ENCODE assay signal across 1 cellular context in the genomic region with DNA sequence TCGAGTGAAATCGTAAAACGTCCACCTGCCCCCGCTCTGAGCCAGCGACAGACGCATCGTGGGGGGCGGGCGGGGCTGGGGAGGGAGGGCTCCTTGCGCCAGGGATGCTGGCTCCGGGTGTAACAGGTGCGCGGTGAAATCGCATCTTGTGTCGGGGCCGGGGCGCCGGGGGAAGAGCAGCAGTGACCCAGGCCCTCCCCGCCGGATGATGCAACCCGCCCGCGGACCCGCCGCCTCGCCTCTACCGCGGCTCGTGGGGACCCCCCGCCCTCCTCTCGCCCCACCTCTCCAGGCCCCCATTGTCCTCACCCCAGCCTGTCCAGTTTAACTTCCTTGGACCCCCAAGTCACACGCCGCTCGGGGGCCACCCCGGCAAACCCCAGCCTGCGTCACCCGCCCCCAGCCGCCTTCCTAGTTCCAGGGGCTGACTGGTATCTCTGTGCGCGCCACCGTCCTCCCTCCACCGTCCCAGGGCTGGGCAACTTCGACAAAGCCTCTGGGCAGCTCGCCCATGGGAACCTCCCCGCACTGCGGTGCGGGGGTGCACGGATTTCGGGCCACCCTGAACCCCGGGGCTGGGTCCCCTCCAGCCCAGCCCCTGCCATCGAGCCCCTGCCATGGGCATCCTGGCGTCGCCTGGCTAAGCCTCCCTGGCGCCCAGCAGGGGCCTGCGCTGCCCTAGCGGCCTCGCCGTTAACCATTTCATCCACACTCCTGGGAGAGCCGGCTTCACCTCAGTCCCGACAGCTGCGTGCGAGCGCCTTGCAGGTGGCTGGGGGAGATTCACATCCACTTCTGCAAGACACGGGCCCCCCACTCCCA.
TF ChIP-seq lines count a peak whose summit lies in the region.

No MANE protein-coding gene starts in this region.

TF ChIP-seq in GM23338, 12 proteins besides CTCF, POLR2A, EP300 and RAD21 (continued from another document):
- TF ChIP-seq, protein P1, sequence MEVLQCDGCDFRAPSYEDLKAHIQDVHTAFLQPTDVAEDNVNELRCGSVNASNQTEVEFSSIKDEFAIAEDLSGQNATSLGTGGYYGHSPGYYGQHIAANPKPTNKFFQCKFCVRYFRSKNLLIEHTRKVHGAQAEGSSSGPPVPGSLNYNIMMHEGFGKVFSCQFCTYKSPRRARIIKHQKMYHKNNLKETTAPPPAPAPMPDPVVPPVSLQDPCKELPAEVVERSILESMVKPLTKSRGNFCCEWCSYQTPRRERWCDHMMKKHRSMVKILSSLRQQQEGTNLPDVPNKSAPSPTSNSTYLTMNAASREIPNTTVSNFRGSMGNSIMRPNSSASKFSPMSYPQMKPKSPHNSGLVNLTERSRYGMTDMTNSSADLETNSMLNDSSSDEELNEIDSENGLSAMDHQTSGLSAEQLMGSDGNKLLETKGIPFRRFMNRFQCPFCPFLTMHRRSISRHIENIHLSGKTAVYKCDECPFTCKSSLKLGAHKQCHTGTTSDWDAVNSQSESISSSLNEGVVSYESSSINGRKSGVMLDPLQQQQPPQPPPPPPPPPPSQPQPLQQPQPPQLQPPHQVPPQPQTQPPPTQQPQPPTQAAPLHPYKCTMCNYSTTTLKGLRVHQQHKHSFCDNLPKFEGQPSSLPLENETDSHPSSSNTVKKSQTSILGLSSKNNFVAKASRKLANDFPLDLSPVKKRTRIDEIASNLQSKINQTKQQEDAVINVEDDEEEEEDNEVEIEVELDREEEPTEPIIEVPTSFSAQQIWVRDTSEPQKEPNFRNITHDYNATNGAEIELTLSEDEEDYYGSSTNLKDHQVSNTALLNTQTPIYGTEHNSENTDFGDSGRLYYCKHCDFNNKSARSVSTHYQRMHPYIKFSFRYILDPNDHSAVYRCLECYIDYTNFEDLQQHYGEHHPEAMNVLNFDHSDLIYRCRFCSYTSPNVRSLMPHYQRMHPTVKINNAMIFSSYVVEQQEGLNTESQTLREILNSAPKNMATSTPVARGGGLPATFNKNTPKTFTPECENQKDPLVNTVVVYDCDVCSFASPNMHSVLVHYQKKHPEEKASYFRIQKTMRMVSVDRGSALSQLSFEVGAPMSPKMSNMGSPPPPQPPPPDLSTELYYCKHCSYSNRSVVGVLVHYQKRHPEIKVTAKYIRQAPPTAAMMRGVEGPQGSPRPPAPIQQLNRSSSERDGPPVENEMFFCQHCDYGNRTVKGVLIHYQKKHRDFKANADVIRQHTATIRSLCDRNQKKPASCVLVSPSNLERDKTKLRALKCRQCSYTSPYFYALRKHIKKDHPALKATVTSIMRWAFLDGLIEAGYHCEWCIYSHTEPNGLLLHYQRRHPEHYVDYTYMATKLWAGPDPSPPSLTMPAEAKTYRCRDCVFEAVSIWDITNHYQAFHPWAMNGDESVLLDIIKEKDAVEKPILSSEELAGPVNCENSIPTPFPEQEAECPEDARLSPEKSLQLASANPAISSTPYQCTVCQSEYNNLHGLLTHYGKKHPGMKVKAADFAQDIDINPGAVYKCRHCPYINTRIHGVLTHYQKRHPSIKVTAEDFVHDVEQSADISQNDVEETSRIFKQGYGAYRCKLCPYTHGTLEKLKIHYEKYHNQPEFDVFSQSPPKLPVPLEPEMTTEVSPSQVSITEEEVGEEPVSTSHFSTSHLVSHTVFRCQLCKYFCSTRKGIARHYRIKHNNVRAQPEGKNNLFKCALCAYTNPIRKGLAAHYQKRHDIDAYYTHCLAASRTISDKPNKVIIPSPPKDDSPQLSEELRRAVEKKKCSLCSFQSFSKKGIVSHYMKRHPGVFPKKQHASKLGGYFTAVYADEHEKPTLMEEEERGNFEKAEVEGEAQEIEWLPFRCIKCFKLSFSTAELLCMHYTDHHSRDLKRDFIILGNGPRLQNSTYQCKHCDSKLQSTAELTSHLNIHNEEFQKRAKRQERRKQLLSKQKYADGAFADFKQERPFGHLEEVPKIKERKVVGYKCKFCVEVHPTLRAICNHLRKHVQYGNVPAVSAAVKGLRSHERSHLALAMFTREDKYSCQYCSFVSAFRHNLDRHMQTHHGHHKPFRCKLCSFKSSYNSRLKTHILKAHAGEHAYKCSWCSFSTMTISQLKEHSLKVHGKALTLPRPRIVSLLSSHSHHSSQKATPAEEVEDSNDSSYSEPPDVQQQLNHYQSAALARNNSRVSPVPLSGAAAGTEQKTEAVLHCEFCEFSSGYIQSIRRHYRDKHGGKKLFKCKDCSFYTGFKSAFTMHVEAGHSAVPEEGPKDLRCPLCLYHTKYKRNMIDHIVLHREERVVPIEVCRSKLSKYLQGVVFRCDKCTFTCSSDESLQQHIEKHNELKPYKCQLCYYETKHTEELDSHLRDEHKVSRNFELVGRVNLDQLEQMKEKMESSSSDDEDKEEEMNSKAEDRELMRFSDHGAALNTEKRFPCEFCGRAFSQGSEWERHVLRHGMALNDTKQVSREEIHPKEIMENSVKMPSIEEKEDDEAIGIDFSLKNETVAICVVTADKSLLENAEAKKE (CRISPR knock-in tag; IDR thresholded peaks at IDR 0.05), result no peak
- no peak for TF ChIP-seq CREB1 (CRISPR knock-in tag; IDR thresholded peaks at IDR 0.05; ENCODE audit: low read depth)
- TF ChIP-seq POLR2AphosphoS5 (IDR thresholded peaks at IDR 0.05; ENCODE audit: low read depth), result no peak; the same call in 1 of the 2 replicates
- TF ChIP-seq ZNF114 (CRISPR knock-in tag; IDR thresholded peaks at IDR 0.05), result no peak
- TF ChIP-seq ZNF331 (CRISPR knock-in tag; IDR thresholded peaks at IDR 0.05; ENCODE audit: low read depth), result no peak
